In genomic region chr6:1104988-1105670, GRCh38 we compare ENCODE assay signal across 16 cellular contexts.
DNase-seq lines count a peak whose midpoint lies in the region; ATAC-seq, FAIRE-seq and TF ChIP-seq lines count a peak whose summit lies in the region.
"Had no signal": no experiment of that assay in that cellular context is flagged by ENCODE, and none has a peak within 500 bp of the region (broad histone marks: within the 10 kb centered on the region; RNA-seq: fewer than 3 reads in every experiment).

No MANE protein-coding gene starts in this region.

- TF ChIP-seq POLR2A in HepG2 (IDR thresholded peaks at IDR 0.05; ENCODE audit: insufficient read depth in 1 of 2, low read depth in 2 of 2, low read length in 2 of 2) (no peak), right lobe of liver (IDR thresholded peaks at IDR 0.05) (no peak)

- no peak for TF ChIP-seq RAD21 in HepG2 (CRISPR knock-in tag; IDR thresholded peaks at IDR 0.05)

- no peaks in the 10 kb centered on the region for H3K79me2 ChIP-seq in HepG2 (ENCODE audit: insufficient read depth, low read length)

- intact Hi-C loops in HepG2 (cut with micrococcal nuclease; ENCODE audit: unreplicated experiment), result no loop called here
- intact Hi-C loops in right lobe of liver (cut with DNase I), result no loop called here

- H3K4me3 ChIP-seq in HepG2 (replicated peaks in 1 of 3; ENCODE audit: insufficient read depth in 1 of 3, low read depth in 2 of 3, low read length in 3 of 3) (no peak overlapping the region), right lobe of liver (no peak overlapping the region), epithelial cell of esophagus (ENCODE audit: low read length) (no peak overlapping the region)
- H3K4me3 ChIP-seq: BLaER1, GM12878 had no signal

- H3K9ac ChIP-seq in HepG2 (ENCODE audit: insufficient read depth, low read depth, low read length), result no peak overlapping the region
- H3K9ac ChIP-seq: BLaER1 had no signal

- 76% methylated on average over 8 of the region's 8 CpGs for WGBS in HepG2 (ENCODE audit: low lambda C conversion rate)
- whole genome bisulfite sequencing in right lobe of liver (ENCODE audit: insufficient coverage, low coverage, low lambda C conversion rate, missing lambda C conversion rate), result 39% methylated on average over 5 of the region's 8 CpGs

- CTCF ChIA-PET in HepG2 (lab: Yijun Ruan, JAX; ENCODE audit: low intra/inter-chr PET ratio, low total read pairs), result no interaction called here

- H4K20me1 ChIP-seq in HepG2 (ENCODE audit: insufficient read depth, low read length), result no peaks in the 10 kb centered on the region
- H4K20me1 ChIP-seq: BLaER1 had no signal

- H3K4me1 ChIP-seq in HepG2 (ENCODE audit: insufficient read depth, low read length), result peaks cover 13% of the 10 kb centered on the region
- H3K4me1 ChIP-seq in right lobe of liver, result no peaks in the 10 kb centered on the region

- no peak for DNase-seq in HepG2 (ENCODE audit: low spot score)
- no peak for DNase-seq in right lobe of liver
- peak; percentile 78 for DNase-seq in epithelial cell of esophagus (ENCODE audit: low read depth)
- peak; percentile 26 for DNase-seq in iPS-NIHi7 (ENCODE audit: extremely low spot score)
- DNase-seq in NCI-H2227 (lab: John Stamatoyannopoulos, UW; ENCODE audit: unreplicated experiment), result no peak
- DNase-seq in medulla oblongata (ENCODE audit: extremely low spot score), result no peak
- DNase-seq: 8988T, AML-193, HCEC 1CT, HFFc6 had no signal

- no TSS peak for BruUV-seq in HepG2 (replicated peaks; lab: Mats Ljungman, UMichigan)

- in situ Hi-C loops in HepG2 (cut with HindIII; ENCODE audit: extremely low pct_ligation_motif_present, low pct_unique_long_range_greater_than_20kb), result no loop called here

- ATAC-seq in HepG2 (no peak), right lobe of liver (no peak), GM21515 (IDR thresholded peaks at IDR 0.05; ENCODE audit: unreplicated experiment) (no peak), GM21528 (IDR thresholded peaks at IDR 0.05; ENCODE audit: low FRiP score, unreplicated experiment) (no peak)
- ATAC-seq: GM12878 had no signal

- FAIRE-seq in HepG2 (lab: Jason Lieb, UNC), result peak; percentile 37
- FAIRE-seq: GM12878, GM18507, H1 had no signal

- H2AFZ ChIP-seq in HepG2 (ENCODE audit: low read length), result no peak overlapping the region

- no peak overlapping the region for H3K4me2 ChIP-seq in HepG2 (ENCODE audit: low read depth, low read length)
- H3K4me2 ChIP-seq: BLaER1 had no signal

- H3K36me3 ChIP-seq in HepG2 (replicated peaks in 1 of 2; ENCODE audit: control insufficient read depth in 1 of 2, insufficient read depth in 2 of 2, low read length in 2 of 2) (no peaks in the 10 kb centered on the region), right lobe of liver (no peaks in the 10 kb centered on the region)
- H3K36me3 ChIP-seq: BLaER1 had no signal

- H3K27me3 ChIP-seq in HepG2 (ENCODE audit: control insufficient read depth in 1 of 2, insufficient read depth in 2 of 2, low read length in 2 of 2) (no peaks in the 10 kb centered on the region), right lobe of liver (no peaks in the 10 kb centered on the region)
- H3K27me3 ChIP-seq: BLaER1 had no signal

- TF ChIP-seq EP300 in HepG2 (IDR thresholded peaks at IDR 0.05; ENCODE audit: low read depth in 2 of 2, low read length in 2 of 2), result no peak
- no peak for TF ChIP-seq EP300 in HepG2 (CRISPR knock-in tag; IDR thresholded peaks at IDR 0.05; ENCODE audit: borderline replicate concordance)

- POLR2A ChIA-PET in HepG2 (lab: Yijun Ruan, JAX), result no interaction called here

- H3K27ac ChIP-seq in HepG2 (ENCODE audit: extremely low read length, insufficient read depth, low read length), result no peak overlapping the region
- H3K27ac ChIP-seq in right lobe of liver, result no peak overlapping the region
- H3K27ac ChIP-seq: BLaER1 had no signal

- TF ChIP-seq CTCF in HepG2 (CRISPR knock-in tag; IDR thresholded peaks at IDR 0.05) (no peak), right lobe of liver (IDR thresholded peaks at IDR 0.05) (no peak), epithelial cell of esophagus (IDR thresholded peaks at IDR 0.05; ENCODE audit: insufficient read depth, low read depth, low read length, missing control alignments) (no peak)

- H3K9me3 ChIP-seq in HepG2 (ENCODE audit: low read length) (no peaks in the 10 kb centered on the region), right lobe of liver (no peaks in the 10 kb centered on the region)
- H3K9me3 ChIP-seq: BLaER1 had no signal

TF ChIP-seq in HepG2, 621 proteins besides CTCF, POLR2A, EP300 and RAD21:
- TF ChIP-seq KDM5B (CRISPR knock-in tag; IDR thresholded peaks at IDR 0.05; ENCODE audit: borderline replicate concordance) (no peak), SIN3A (IDR thresholded peaks at IDR 0.05; ENCODE audit: borderline replicate concordance, low read depth, low read length) (no peak), ZEB1 (IDR thresholded peaks at IDR 0.05; ENCODE audit: insufficient replicate concordance, low read depth) (no peak), HOXA7 (CRISPR knock-in tag; IDR thresholded peaks at IDR 0.05) (no peak), ZMYM2 (CRISPR knock-in tag; IDR thresholded peaks at IDR 0.05) (no peak), ZNF225 (CRISPR knock-in tag; IDR thresholded peaks at IDR 0.05) (no peak), ZNF607 (CRISPR knock-in tag; IDR thresholded peaks at IDR 0.05; ENCODE audit: borderline replicate concordance) (no peak), ZNF530 (CRISPR knock-in tag; IDR thresholded peaks at IDR 0.05; ENCODE audit: low read depth) (no peak), HBP1 (CRISPR knock-in tag; IDR thresholded peaks at IDR 0.05; ENCODE audit: low read depth) (no peak), ZNF331 (CRISPR knock-in tag; IDR thresholded peaks at IDR 0.05) (no peak), ZNF749 (CRISPR knock-in tag; IDR thresholded peaks at IDR 0.05; ENCODE audit: borderline replicate concordance) (no peak)
TF ChIP-seq in HepG2: peak in this region for 0.

Comparison
In these comparisons a context has a peak if more than half of its experiments do, and no peak if none do; other contexts are left out.
1. DNase-seq: peak in epithelial cell of esophagus (single experiment) and iPS-NIHi7 (single experiment); none in HepG2 (single experiment), right lobe of liver (0 of 3), NCI-H2227 (single experiment) and medulla oblongata (single experiment).